8 cellular contexts compared by ENCODE assay signal in the genomic region with DNA sequence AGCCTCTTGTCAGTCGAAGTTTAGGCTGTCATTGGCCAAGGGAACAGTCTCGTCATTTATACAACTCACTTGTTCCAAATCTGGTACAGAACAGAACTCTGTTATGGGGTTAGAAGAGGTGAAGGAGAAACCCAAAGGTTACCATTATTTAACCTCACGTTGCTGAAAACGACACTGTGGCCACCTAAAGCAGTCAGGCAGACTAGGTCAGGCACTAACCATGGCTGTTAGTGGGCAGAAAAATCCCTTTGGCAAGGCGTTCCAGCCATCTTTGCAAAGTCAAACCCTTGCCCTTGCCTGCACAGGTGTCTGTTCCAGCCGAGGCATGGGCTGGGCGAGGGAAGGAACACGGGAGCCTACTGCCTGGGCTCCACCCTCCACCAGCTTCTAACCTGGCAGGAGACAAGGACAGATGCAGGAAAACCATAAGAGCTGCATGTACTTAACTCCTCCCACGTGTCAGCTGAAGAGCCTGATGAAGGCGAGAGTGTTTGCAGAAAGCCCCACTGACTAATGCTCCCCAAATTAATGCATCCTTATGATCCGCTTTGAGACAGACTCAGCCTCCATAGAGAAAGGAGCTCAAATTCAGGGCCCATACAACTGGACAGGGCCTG. TPM values are rescaled to one million over a fixed set of nuclear protein-coding genes. Genes with fewer than 3 reads are reported as not detected.
DNase-seq lines count a peak whose midpoint lies in the region; ATAC-seq, FAIRE-seq and TF ChIP-seq lines count a peak whose summit lies in the region.
"Not testable (repeated sequence)": the region's sequence is repeated elsewhere in the genome, so short reads cannot be mapped to it uniquely, and the experiment has no call there.

No MANE protein-coding gene starts in this region.

- peaks cover 50% of the 10 kb centered on the region for H3K4me1 ChIP-seq in OCI-LY3 (ENCODE audit: low read length)
- H3K4me1 ChIP-seq in left lung = peaks cover 0 to 13% of the 10 kb centered on the region in 2 donors
- not testable (repeated sequence) for H3K4me1 ChIP-seq in small intestine (ENCODE audit: control insufficient read depth in 2 of 2, insufficient read depth in 1 of 2, low read depth in 1 of 2, low read length in 1 of 2)

- H2AFZ ChIP-seq in OCI-LY3 (ENCODE audit: low read depth, low read length) = not testable (repeated sequence)

- H3K27ac ChIP-seq in OCI-LY3 (ENCODE audit: low read length) (peak overlapping the region; percentile 81; the same call in 1 of the 2 replicates), small intestine (ENCODE audit: low read depth in 1 of 2, low read length in 1 of 2) (peak overlapping the region in 1 of 2 donors; percentile 64)
- not testable (repeated sequence) for H3K27ac ChIP-seq in left lung

- POLR2A ChIA-PET in activated CD4-positive, alpha-beta memory T cell treated with anti-CD3 and anti-CD28 coated beads for 36 hours (lab: Charles Lee) = not testable (repeated sequence)

- H4K20me1 ChIP-seq in OCI-LY3 (ENCODE audit: insufficient read depth, low read length) = not testable (repeated sequence)

- H3K79me2 ChIP-seq in OCI-LY3 (ENCODE audit: low read length) = not testable (repeated sequence)

- not testable (repeated sequence) for H3K9me3 Mint-ChIP-seq in activated CD4-positive, alpha-beta memory T cell treated with anti-CD3 and anti-CD28 coated beads for 36 hours; activated naive CD8-positive, alpha-beta T cell treated with anti-CD3 and anti-CD28 coated beads, Interleukin-2, amount 50 U/mL, for 24 hours

- TF ChIP-seq CTCF in OCI-LY3 (IDR thresholded peaks at IDR 0.05; ENCODE audit: low read depth, low read length); left lung (IDR thresholded peaks at IDR 0.05): not testable (repeated sequence)

- H3K27me3 Mint-ChIP-seq in activated CD4-positive, alpha-beta memory T cell treated with anti-CD3 and anti-CD28 coated beads for 36 hours; activated naive CD8-positive, alpha-beta T cell treated with anti-CD3 and anti-CD28 coated beads, Interleukin-2, amount 50 U/mL, for 24 hours: not testable (repeated sequence)

- peak; percentile 27 for DNase-seq in activated CD4-positive, alpha-beta memory T cell treated with anti-CD3 and anti-CD28 coated beads for 36 hours
- DNase-seq in activated naive CD8-positive, alpha-beta T cell treated with anti-CD3 and anti-CD28 coated beads, Interleukin-2, amount 50 U/mL, for 24 hours; left lung; stimulated activated naive CD8-positive, alpha-beta T cell treated with anti-CD3 and anti-CD28 coated beads, Interleukin-15, Interleukin-2, amounts not matched to agents 100 U/mL and 50 U/mL, for 24 hours: not testable (repeated sequence)
- peak; percentile 77 for DNase-seq in small intestine

- H3K9ac ChIP-seq in OCI-LY3 (ENCODE audit: low read length) = 0 out of 2 replicates have a peak overlapping the region, but pooled peaks have one; percentile 43

- not testable (repeated sequence) for H3K9me3 ChIP-seq in OCI-LY3 (ENCODE audit: insufficient read depth, low read length); left lung; small intestine (ENCODE audit: control insufficient read depth, low read depth)

- H3K4me1 Mint-ChIP-seq in activated CD4-positive, alpha-beta memory T cell treated with anti-CD3 and anti-CD28 coated beads for 36 hours (ENCODE audit: low read depth) = peaks cover 19% of the 10 kb centered on the region
- peaks cover 28% of the 10 kb centered on the region for H3K4me1 Mint-ChIP-seq in activated naive CD8-positive, alpha-beta T cell treated with anti-CD3 and anti-CD28 coated beads, Interleukin-2, amount 50 U/mL, for 24 hours

- CTCF ChIA-PET in activated CD4-positive, alpha-beta memory T cell treated with anti-CD3 and anti-CD28 coated beads for 36 hours (lab: Charles Lee) = interaction anchor here (1.1 kb wide), 1 partner anchor 24 kb away, joined by 4 read pairs; no protein-coding TSS in a partner anchor

- not testable (repeated sequence) for H3K27me3 ChIP-seq in OCI-LY3 (ENCODE audit: low read depth, low read length); left lung; small intestine (ENCODE audit: control insufficient read depth in 2 of 2, insufficient read depth in 2 of 2, low read length in 2 of 2)

- not testable (repeated sequence) for H3K4me3 ChIP-seq in OCI-LY3 (ENCODE audit: low read length); left lung; small intestine (ENCODE audit: low read depth in 1 of 2, low read length in 2 of 2)

- not testable (repeated sequence) for H3K4me2 ChIP-seq in OCI-LY3 (ENCODE audit: low read length)

- ATAC-seq in HG02798 (IDR thresholded peaks at IDR 0.05; ENCODE audit: poor library complexity, unreplicated experiment) (peak; percentile 28), esophagus mucosa (peak; percentile 44), left lung (peak; percentile 44)
- ATAC-seq in activated naive CD8-positive, alpha-beta T cell treated with anti-CD3 and anti-CD28 coated beads, Interleukin-2, amount 50 U/mL, for 24 hours = peak; percentile 26
- ATAC-seq in stimulated activated naive CD8-positive, alpha-beta T cell treated with anti-CD3 and anti-CD28 coated beads, Interleukin-15, Interleukin-2, amounts not matched to agents 100 U/mL and 50 U/mL, for 24 hours = peak; percentile 41

- not testable (repeated sequence) for H3K4me3 Mint-ChIP-seq in activated CD4-positive, alpha-beta memory T cell treated with anti-CD3 and anti-CD28 coated beads for 36 hours; activated naive CD8-positive, alpha-beta T cell treated with anti-CD3 and anti-CD28 coated beads, Interleukin-2, amount 50 U/mL, for 24 hours

- H3K36me3 ChIP-seq in OCI-LY3 (replicated peaks; ENCODE audit: low read depth, low read length); left lung; small intestine (ENCODE audit: control insufficient read depth in 2 of 2, insufficient read depth in 2 of 2, low read length in 2 of 2): not testable (repeated sequence)

- H3K36me3 Mint-ChIP-seq in activated CD4-positive, alpha-beta memory T cell treated with anti-CD3 and anti-CD28 coated beads for 36 hours; activated naive CD8-positive, alpha-beta T cell treated with anti-CD3 and anti-CD28 coated beads, Interleukin-2, amount 50 U/mL, for 24 hours (ENCODE audit: low read depth): not testable (repeated sequence)

- H3K27ac Mint-ChIP-seq in activated CD4-positive, alpha-beta memory T cell treated with anti-CD3 and anti-CD28 coated beads for 36 hours; activated naive CD8-positive, alpha-beta T cell treated with anti-CD3 and anti-CD28 coated beads, Interleukin-2, amount 50 U/mL, for 24 hours: not testable (repeated sequence)

- 32 to 68% (median 48%) methylated on average over 11 of the region's 11 CpGs for WGBS in small intestine, 3 donors

- not testable (repeated sequence) for FAIRE-seq in small intestine (lab: Jason Lieb, UNC)

- intact Hi-C loops in activated CD4-positive, alpha-beta memory T cell treated with anti-CD3 and anti-CD28 coated beads for 36 hours (cut with micrococcal nuclease); left lung (cut with DNase I): not testable (repeated sequence)

RNA-seq across cellular contexts. Expression of a gene that starts 27.7 kb away (rescaled TPM):
- total RNA-seq in activated CD4-positive, alpha-beta memory T cell treated with anti-CD3 and anti-CD28 coated beads for 36 hours = 10 to 100 TPM; 21.9 to 27.2 TPM
- 19.8 TPM for total RNA-seq in esophagus mucosa
- total RNA-seq in left lung = 10 to 100 TPM; 19.5 to 39.5 TPM
- polyA plus RNA-seq in small intestine = 10 to 100 TPM; 28.4 to 40.8 (median 28.6) TPM
